18 cellular contexts compared by ENCODE assay signal in the genomic region with DNA sequence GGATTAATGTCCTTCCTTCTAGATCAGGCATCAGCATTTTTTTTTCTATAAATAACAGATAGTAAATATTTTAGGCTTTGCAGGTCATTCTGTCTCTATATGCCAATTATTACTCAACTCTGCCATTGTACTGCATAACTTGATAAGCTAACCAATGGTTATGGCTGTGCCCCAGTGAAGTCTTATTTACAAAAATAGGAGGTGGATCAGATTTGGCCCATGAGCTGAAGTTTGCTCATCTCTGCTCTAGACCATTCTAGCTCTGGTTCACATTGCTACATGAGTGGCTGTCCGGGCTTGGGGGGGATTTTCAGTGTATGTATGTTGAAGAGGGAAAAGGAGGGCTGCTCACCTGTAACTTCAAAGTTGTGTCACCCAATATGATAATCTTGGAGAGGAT. TPM values are rescaled to one million over a fixed set of nuclear protein-coding genes. Genes with fewer than 3 reads are reported as not detected.
DNase-seq lines count a peak whose midpoint lies in the region; ATAC-seq and TF ChIP-seq lines count a peak whose summit lies in the region.
"Had no signal": no experiment of that assay in that cellular context is flagged by ENCODE, and none has a peak within 500 bp of the region (broad histone marks: within the 10 kb centered on the region; RNA-seq: fewer than 3 reads in every experiment).

No MANE protein-coding gene starts in this region.

- intact Hi-C loops in left ventricle myocardium superior (cut with micrococcal nuclease) (no loop called here), Right ventricle myocardium inferior (cut with DNase I) (no loop called here), psoas muscle (cut with DNase I) (no loop called here)

- peak; percentile 19 for ATAC-seq in left ventricle myocardium superior
- ATAC-seq in Right ventricle myocardium inferior, result no peak
- ATAC-seq in left lobe of liver, result peak; percentile 19
- peak in 3 of 4 donors; percentile 56 to 67 (median 59) for ATAC-seq in psoas muscle
- no peak for ATAC-seq in HG02623 (IDR thresholded peaks at IDR 0.05; ENCODE audit: unreplicated experiment)
- ATAC-seq in stimulated activated naive CD8-positive, alpha-beta T cell treated with anti-CD3 and anti-CD28 coated beads, Interleukin-15, amount 100 ng/mL, for 72 hours, result no peak
- ATAC-seq: GM12878, HCT116 had no signal

- H3K4me1 ChIP-seq in psoas muscle, result peaks cover 3% of the 10 kb centered on the region
- H3K4me1 ChIP-seq: Caco-2 had no signal

- no peak overlapping the region for H3K4me3 Mint-ChIP-seq in stimulated activated naive CD8-positive, alpha-beta T cell treated with anti-CD3 and anti-CD28 coated beads, Interleukin-15, amount 100 ng/mL, for 72 hours
- H3K4me3 Mint-ChIP-seq: CD4-positive, alpha-beta T cell; HFFc6 had no signal

- 46 to 100% (median 89%) methylated on average over 1 of the region's 1 CpG for WGBS in psoas muscle, 3 donors

- H3K9me3 ChIP-seq in psoas muscle, result no peaks in the 10 kb centered on the region
- H3K9me3 ChIP-seq: Caco-2 had no signal

- DNase-seq in left ventricle myocardium superior (no peak), Right ventricle myocardium inferior (ENCODE audit: missing footprints) (no peak), left lobe of liver (ENCODE audit: low spot score) (no peak), psoas muscle (no peak), NAMALWA (ENCODE audit: low spot score) (no peak)
- DNase-seq in stimulated activated naive CD8-positive, alpha-beta T cell treated with anti-CD3 and anti-CD28 coated beads, Interleukin-15, amount 100 ng/mL, for 72 hours, result no peak
- DNase-seq: AML-193; Caco-2; CD4-positive, alpha-beta T cell; GOT3; H7; HFFc6; IMR-90 had no signal

- TF ChIP-seq CTCF in psoas muscle (IDR thresholded peaks at IDR 0.05), result no peak

- H3K36me3 ChIP-seq in psoas muscle (ENCODE audit: insufficient read depth in 1 of 2, low read depth in 1 of 2), result no peaks in the 10 kb centered on the region

- peaks cover 0 to 4% of the 10 kb centered on the region in 2 donors for H3K9me3 Mint-ChIP-seq in stimulated activated naive CD8-positive, alpha-beta T cell treated with anti-CD3 and anti-CD28 coated beads, Interleukin-15, amount 100 ng/mL, for 72 hours
- H3K9me3 Mint-ChIP-seq: CD4-positive, alpha-beta T cell; HFFc6 had no signal

- H3K4me1 Mint-ChIP-seq in stimulated activated naive CD8-positive, alpha-beta T cell treated with anti-CD3 and anti-CD28 coated beads, Interleukin-15, amount 100 ng/mL, for 72 hours, result no peaks in the 10 kb centered on the region

- no peak overlapping the region for H3K27ac Mint-ChIP-seq in stimulated activated naive CD8-positive, alpha-beta T cell treated with anti-CD3 and anti-CD28 coated beads, Interleukin-15, amount 100 ng/mL, for 72 hours
- H3K27ac Mint-ChIP-seq: CD4-positive, alpha-beta T cell; HFFc6 had no signal

- no peak overlapping the region for H3K27ac ChIP-seq in psoas muscle
- H3K27ac ChIP-seq: C4-2B had no signal

- no peaks in the 10 kb centered on the region for H3K27me3 ChIP-seq in psoas muscle (ENCODE audit: insufficient read depth in 3 of 3, low read length in 2 of 3)

- H3K27me3 Mint-ChIP-seq in stimulated activated naive CD8-positive, alpha-beta T cell treated with anti-CD3 and anti-CD28 coated beads, Interleukin-15, amount 100 ng/mL, for 72 hours, result peaks cover 32% of the 10 kb centered on the region

- H3K4me3 ChIP-seq in psoas muscle, result no peak overlapping the region
- H3K4me3 ChIP-seq: GM12878 had no signal

RNA-seq across cellular contexts. Expression of a gene that starts 10.1 kb away (rescaled TPM):
- total RNA-seq in left ventricle myocardium superior (1.6 TPM), Right ventricle myocardium inferior (1.6 TPM), left lobe of liver (0.73 TPM), psoas muscle (1 to 10 TPM in 1 of 4 donors, under 1 TPM in 3; 0.17 to 1.2 (median 0.50) TPM)
- under 1 TPM; 0.25 to 0.36 (median 0.27) TPM for polyA plus RNA-seq in psoas muscle
- total RNA-seq: Caco-2, GM12878, H7 had no signal

RNA-seq across cellular contexts. Expression of a gene that starts 30.6 kb away (rescaled TPM):
- 0.15 TPM for total RNA-seq in left ventricle myocardium superior
- not detected for total RNA-seq in Right ventricle myocardium inferior
- total RNA-seq in left lobe of liver, result not detected
- total RNA-seq in psoas muscle, result under 1 TPM in 1 of 4 donors, not detected in 3; 0.20 TPM
- under 1 TPM in 2 of 3 donors, not detected in 1; 0.03 to 0.22 TPM for polyA plus RNA-seq in psoas muscle
- total RNA-seq: CD4-positive, alpha-beta T cell; H7; HFFc6; IMR-90 had no signal
- polyA plus RNA-seq: BJ, GM12878, IMR-90 had no signal

RNA-seq across cellular contexts. Expression of a gene that starts 49.8 kb away (rescaled TPM):
- total RNA-seq in left ventricle myocardium superior (34.0 TPM), Right ventricle myocardium inferior (25.4 TPM), left lobe of liver (0.05 TPM), psoas muscle (1 to 10 TPM in 1 of 4 donors, under 1 TPM in 3; 0.15 to 5.5 (median 0.47) TPM)
- polyA plus RNA-seq in psoas muscle, result under 1 TPM; 0.16 to 0.56 (median 0.42) TPM
- total RNA-seq: Caco-2; CD4-positive, alpha-beta T cell; H7; HFFc6; IMR-90 had no signal
- polyA plus RNA-seq: BJ, IMR-90 had no signal

RNA-seq across cellular contexts. Expression of a gene that starts 59.9 kb away (rescaled TPM):
- total RNA-seq in left ventricle myocardium superior (1.0 TPM), Right ventricle myocardium inferior (0.81 TPM), left lobe of liver (0.43 TPM), psoas muscle (under 1 TPM in 3 of 4 donors, not detected in 1; 0.58 to 0.95 (median 0.86) TPM)
- under 1 TPM; 0.13 to 0.22 (median 0.21) TPM for polyA plus RNA-seq in psoas muscle
- total RNA-seq: Caco-2; CD4-positive, alpha-beta T cell; H7; HFFc6; IMR-90 had no signal
- polyA plus RNA-seq: BJ, IMR-90 had no signal

Comparison
In these comparisons a context has a peak if more than half of its experiments do, and no peak if none do; other contexts are left out.
1. ATAC-seq: peak in left ventricle myocardium superior (single experiment), left lobe of liver (single experiment) and psoas muscle (3 of 4); none in Right ventricle myocardium inferior (single experiment), HG02623 (single experiment) and stimulated activated naive CD8-positive, alpha-beta T cell treated with anti-CD3 and anti-CD28 coated beads, Interleukin-15, amount 100 ng/mL, for 72 hours (single experiment).